26 cellular contexts compared by ENCODE assay signal in genomic region chr19:389246-389934, GRCh38. TPM values are rescaled to one million over a fixed set of nuclear protein-coding genes. Genes with fewer than 3 reads are reported as not detected.
DNase-seq lines count a peak whose midpoint lies in the region; ATAC-seq and TF ChIP-seq lines count a peak whose summit lies in the region.
"Had no signal": no experiment of that assay in that cellular context is flagged by ENCODE, and none has a peak within 500 bp of the region (broad histone marks: within the 10 kb centered on the region; RNA-seq: fewer than 3 reads in every experiment).

No MANE protein-coding gene starts in this region.

- intact Hi-C loops in Panc1 (cut with micrococcal nuclease; ENCODE audit: unreplicated experiment) = no loop called here
- intact Hi-C loops in thyroid gland (cut with DNase I) = no loop called here
- intact Hi-C loops in sigmoid colon (cut with DNase I) = no loop called here

- no peak for TF ChIP-seq POLR2A in thyroid gland (IDR thresholded peaks at IDR 0.05)
- TF ChIP-seq POLR2A in sigmoid colon (IDR thresholded peaks at IDR 0.05) = no peak

- peak; percentile 27; the same call in 1 of the 2 replicates for TF ChIP-seq CTCF in Panc1 (IDR thresholded peaks at IDR 0.05)
- TF ChIP-seq CTCF in thyroid gland (IDR thresholded peaks at IDR 0.05) = no peak
- TF ChIP-seq CTCF in sigmoid colon (IDR thresholded peaks at IDR 0.05) = no peak

- DNase-seq in activated effector memory CD4-positive, alpha-beta T cell treated with anti-CD3 and anti-CD28 coated beads, Interleukin-2, amount 50 U/mL, for 16 hours = peak; percentile 46
- no peak for DNase-seq in activated effector memory CD4-positive, alpha-beta T cell treated with Interleukin-2 at 50 U/mL for 16 hours
- DNase-seq in Panc1 (ENCODE audit: low read depth, low spot score) (no peak), left lobe of liver (ENCODE audit: low spot score) (peak; percentile 33), thyroid gland (peak; percentile 44 to 67), A172 (ENCODE audit: low spot score) (no peak), Karpas-422 (no peak), sigmoid colon (no peak)
- DNase-seq: activated CD4-positive, CD25-positive, alpha-beta regulatory T cell treated with anti-CD3 and anti-CD28 coated beads, Interleukin-2, amount 50 U/mL, for 72 hours; activated naive CD4-positive, alpha-beta T cell treated with anti-CD3 and anti-CD28 coated beads for 36 hours; adrenal gland; KBM-7; MG63; NCI-H1417; NCI-H2081 treated with DMSO at 0.1 percent for 48 hours; NCI-H345; RPMI8226; stimulated activated naive CD4-positive, alpha-beta T cell had no signal

- BruUV-seq in Panc1 (replicated peaks; lab: Mats Ljungman, UMichigan) = no TSS peak

- H3K36me3 ChIP-seq in Panc1 (ENCODE audit: control insufficient read depth, insufficient read depth, low read length) = no peaks in the 10 kb centered on the region
- no peaks in the 10 kb centered on the region for H3K36me3 ChIP-seq in thyroid gland
- H3K36me3 ChIP-seq in Karpas-422 (ENCODE audit: insufficient read depth, low read length) = no peaks in the 10 kb centered on the region
- no peaks in the 10 kb centered on the region for H3K36me3 ChIP-seq in sigmoid colon
- H3K36me3 ChIP-seq: adrenal gland, MG63, right lobe of liver, suprapubic skin, vagina had no signal

- H3K4me2 ChIP-seq in Karpas-422 (ENCODE audit: low read depth, low read length, poor library complexity, severe bottlenecking) = no peak overlapping the region

- H3K27me3 ChIP-seq in Panc1 (ENCODE audit: control insufficient read depth, insufficient read depth, low read length) (no peaks in the 10 kb centered on the region), thyroid gland (no peaks in the 10 kb centered on the region), Karpas-422 (ENCODE audit: low read length) (no peaks in the 10 kb centered on the region), sigmoid colon (peaks cover 0 to 17% (median 0%) of the 10 kb centered on the region in 3 donors)
- H3K27me3 ChIP-seq: adrenal gland, body of pancreas, MG63, right lobe of liver, vagina had no signal

- H3K9me2 ChIP-seq in Karpas-422 (replicated peaks; ENCODE audit: insufficient read depth, low read length) = no peaks in the 10 kb centered on the region

- no peak for TF ChIP-seq EP300 in sigmoid colon (IDR thresholded peaks at IDR 0.05)

- no peak for ATAC-seq in Panc1
- no peak for ATAC-seq in left lobe of liver
- ATAC-seq: body of pancreas had no signal

- WGBS in thyroid gland, 2 donors = 40% methylated on average over 14 to 19 of the region's 21 CpGs
- WGBS in sigmoid colon, 2 donors = 56 to 63% methylated on average over 21 of the region's 21 CpGs

- in situ Hi-C loops in Panc1 (cut with HindIII; ENCODE audit: low pct_unique_long_range_greater_than_20kb, low sequenced_read_pairs) = no loop called here

- H3K4me1 ChIP-seq in Panc1 (ENCODE audit: control insufficient read depth, insufficient read depth, low read length) (no peaks in the 10 kb centered on the region), thyroid gland (peaks cover 0 to 14% of the 10 kb centered on the region in 2 donors), Karpas-422 (ENCODE audit: low read length) (no peaks in the 10 kb centered on the region), sigmoid colon (no peaks in the 10 kb centered on the region)
- H3K4me1 ChIP-seq: adrenal gland, body of pancreas, parathyroid adenoma, right lobe of liver, suprapubic skin, vagina had no signal

- H3K79me2 ChIP-seq in Karpas-422 (ENCODE audit: low read length) = no peaks in the 10 kb centered on the region
- H3K79me2 ChIP-seq: parathyroid adenoma had no signal

- POLR2A ChIA-PET in Panc1 (lab: Charles Lee) = no interaction called here

- CTCF ChIA-PET in Panc1 (lab: Charles Lee) = no interaction called here

- no peaks in the 10 kb centered on the region for H4K20me1 ChIP-seq in Karpas-422 (ENCODE audit: insufficient read depth, low read depth, low read length)

- H3K9me3 ChIP-seq in Panc1 (ENCODE audit: control insufficient read depth, insufficient read depth, low read depth, low read length) (no peaks in the 10 kb centered on the region), thyroid gland (no peaks in the 10 kb centered on the region), Karpas-422 (ENCODE audit: low read length) (peaks cover 13% of the 10 kb centered on the region; the same call in 1 of the 2 replicates), sigmoid colon (no peaks in the 10 kb centered on the region)
- H3K9me3 ChIP-seq: adrenal gland, body of pancreas, MG63, right lobe of liver, suprapubic skin, vagina had no signal

- H2AFZ ChIP-seq in Karpas-422 (ENCODE audit: low read length) = no peak overlapping the region
- H2AFZ ChIP-seq: parathyroid adenoma had no signal

- H3K4me3 ChIP-seq in Panc1 (ENCODE audit: low read depth in 2 of 2, low read length in 2 of 2) = no peak overlapping the region
- H3K4me3 ChIP-seq in thyroid gland (replicated peaks in 1 of 3) = no peak overlapping the region
- no peak overlapping the region for H3K4me3 ChIP-seq in Karpas-422 (ENCODE audit: low read length)
- H3K4me3 ChIP-seq in sigmoid colon = no peak overlapping the region
- H3K4me3 ChIP-seq: adrenal gland, body of pancreas, lung, MG63, right lobe of liver, SK-N-MC, suprapubic skin, vagina had no signal

- H3K9ac ChIP-seq in Karpas-422 (ENCODE audit: low read length) = no peak overlapping the region
- H3K9ac ChIP-seq: parathyroid adenoma had no signal

- no peak overlapping the region for H3K27ac ChIP-seq in Panc1 (ENCODE audit: low read length)
- no peak overlapping the region for H3K27ac ChIP-seq in thyroid gland
- no peak overlapping the region for H3K27ac ChIP-seq in Karpas-422 (ENCODE audit: low read length)
- H3K27ac ChIP-seq in sigmoid colon = no peak overlapping the region
- H3K27ac ChIP-seq: adrenal gland, body of pancreas, parathyroid adenoma, right lobe of liver, SK-N-MC, suprapubic skin, vagina had no signal

RNA-seq across cellular contexts. Expression of gene C2CD4C, which starts 19.6 kb away (rescaled TPM):
- total RNA-seq in Panc1 (2021; ENCODE audit: unreplicated experiment) (13.6 TPM), left lobe of liver (0.33 TPM), thyroid gland (10 to 100 TPM in 1 of 4 donors, 1 to 10 TPM in 2, under 1 TPM in 1; 0.54 to 14.7 (median 4.9) TPM), sigmoid colon (1 to 10 TPM in 1 of 4 donors, under 1 TPM in 3; 0.55 to 1.2 (median 0.76) TPM)
- 29.2 TPM for polyA plus RNA-seq in Panc1 (2012; ENCODE audit: insufficient read length)
- total RNA-seq in A172 (2014; rRNA removed; shearing (Covaris generic)) = 8.8 and 12.2 TPM in 2 replicates
- not detected in 2 replicates for total RNA-seq in Karpas-422 (2014; rRNA removed; shearing (Covaris generic); ENCODE audit: low replicate concordance)
- under 1 TPM in 2 of 3 donors, not detected in 1; under 0.01 to 0.96 TPM for polyA plus RNA-seq in sigmoid colon
- total RNA-seq: T-helper 1 cell treated with Interleukin-12 subunit alpha and Interleukin-12 subunit beta and Interleukin-4 antibody, amounts not matched to agents 30 ng/mL and 1 ng/mL, for 36 hours had no signal

RNA-seq across cellular contexts. Expression of gene MIER2, which starts 44.8 kb away (rescaled TPM):
- total RNA-seq in Panc1 (2021; ENCODE audit: unreplicated experiment) = 32.1 TPM
- 45.4 TPM for polyA plus RNA-seq in Panc1 (2012; ENCODE audit: insufficient read length)
- total RNA-seq in left lobe of liver = 4.6 TPM
- 10 to 100 TPM in 2 of 4 donors, 1 to 10 TPM in 2; 9.0 to 20.1 (median 11.2) TPM for total RNA-seq in thyroid gland
- total RNA-seq in A172 (2014; rRNA removed; shearing (Covaris generic)) = 11.9 and 23.2 TPM in 2 replicates
- total RNA-seq in Karpas-422 (2014; rRNA removed; shearing (Covaris generic); ENCODE audit: low replicate concordance) = 7.9 and 15.3 TPM in 2 replicates
- 10 to 100 TPM; 11.4 to 31.9 (median 13.0) TPM for total RNA-seq in sigmoid colon
- polyA plus RNA-seq in sigmoid colon = 10 to 100 TPM in 1 of 3 donors, 1 to 10 TPM in 2; 6.6 to 15.5 (median 7.4) TPM

Comparison
In these comparisons a context has a peak if more than half of its experiments do, and no peak if none do; other contexts are left out.
1. DNase-seq: peak in activated effector memory CD4-positive, alpha-beta T cell treated with anti-CD3 and anti-CD28 coated beads, Interleukin-2, amount 50 U/mL, for 16 hours (single experiment), left lobe of liver (single experiment) and thyroid gland (2 of 2); none in activated effector memory CD4-positive, alpha-beta T cell treated with Interleukin-2 at 50 U/mL for 16 hours (single experiment), Panc1 (single experiment), A172 (single experiment), Karpas-422 (single experiment) and sigmoid colon (single experiment).